ENCODE assay signal across 9 cellular contexts in the genomic region with DNA sequence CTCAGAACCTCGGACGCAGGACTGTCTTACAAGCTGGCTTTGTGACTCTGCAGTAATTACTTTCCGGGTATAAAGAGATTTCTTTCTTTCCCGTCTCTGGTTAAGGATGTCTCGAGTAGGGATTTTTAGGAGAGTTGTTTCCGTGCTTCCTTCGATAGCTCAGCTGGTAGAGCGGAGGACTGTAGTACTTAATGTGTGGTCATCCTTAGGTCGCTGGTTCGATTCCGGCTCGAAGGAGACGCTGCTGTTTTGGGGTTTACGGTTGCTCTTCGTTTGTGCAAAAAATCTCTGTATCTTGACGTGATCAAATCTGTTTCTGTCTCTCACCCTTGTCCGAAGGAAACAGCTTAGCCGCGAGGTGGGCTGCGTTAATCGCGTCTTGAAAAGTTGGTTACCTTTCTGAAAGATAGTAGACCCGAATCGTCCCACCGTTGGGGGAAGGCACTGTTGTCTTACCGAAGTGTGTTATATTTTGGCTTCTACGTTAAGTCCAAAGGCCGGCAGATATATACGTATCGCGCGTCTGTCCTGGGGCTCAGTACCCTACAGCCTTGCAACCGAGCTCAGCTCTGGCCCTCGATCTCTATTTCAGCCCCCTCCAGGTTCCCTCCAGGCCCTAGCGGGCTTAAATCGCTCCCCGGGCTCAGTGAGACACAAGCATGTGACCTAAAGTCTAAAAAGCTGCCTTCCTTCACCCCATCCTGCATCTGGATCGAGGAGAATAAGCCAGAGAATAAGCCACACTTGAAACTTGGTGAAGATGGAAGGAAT. TPM values are rescaled to one million over a fixed set of nuclear protein-coding genes. Genes with fewer than 3 reads are reported as not detected.
A peak's percentile ranks its signal among the peaks of the same experiment; 100 is the strongest.
DNase-seq lines count a peak whose midpoint lies in the region; ATAC-seq, FAIRE-seq and TF ChIP-seq lines count a peak whose summit lies in the region.
"Had no signal": no experiment of that assay in that cellular context is flagged by ENCODE, and none has a peak within 500 bp of the region (broad histone marks: within the 10 kb centered on the region; RNA-seq: fewer than 3 reads in every experiment).

No MANE protein-coding gene starts in this region.

- DNase-seq in CD4-positive, CD25-positive, alpha-beta regulatory T cell: peak; percentile 61 to 86 (median 84)
- peak; percentile 86 for DNase-seq in HL-60 (ENCODE audit: low read depth in 1 of 2, low spot score in 1 of 2)
- peak; percentile 89 for DNase-seq in RCC 7860 (ENCODE audit: low spot score)
- DNase-seq in activated T-helper 1 cell treated with anti-CD3 and anti-CD28 coated beads, Interleukin-12 subunit alpha, Interleukin-12 subunit beta, Interleukin-2, Interleukin-4 antibody, amounts not matched to agents 30 ng/mL and 10 ng/mL and 1 ng/mL, durations not matched to agents 14 hours and 24 hours and 36 hours (ENCODE audit: low spot score): peak; percentile 66
- DNase-seq in foreskin fibroblast: peak; percentile 86 to 95
- DNase-seq in neural crest cell (ENCODE audit: low read depth, low spot score): peak; percentile 76
- peak; percentile 69 for DNase-seq in stomach

- H3K4me3 ChIP-seq in CD4-positive, CD25-positive, alpha-beta regulatory T cell (ENCODE audit: low read depth, low read length): peak overlapping the region; percentile 93
- H3K4me3 ChIP-seq in HL-60 (replicated peaks; ENCODE audit: insufficient read depth, low read length) (peak overlapping the region; percentile 93), foreskin fibroblast (ENCODE audit: low read depth in 1 of 2, low read length in 2 of 2) (peak overlapping the region; percentile 86 to 89), stomach (peak overlapping the region; percentile 52 to 78 (median 69))

- peak overlapping the region; percentile 96 for H3K27ac ChIP-seq in CD4-positive, CD25-positive, alpha-beta regulatory T cell (ENCODE audit: insufficient read depth, low read length, poor library complexity, severe bottlenecking)
- H3K27ac ChIP-seq in HL-60 (replicated peaks) (peak overlapping the region; percentile 55), stomach (peak overlapping the region; percentile 96 to 100 (median 100))

- peaks cover 45% of the 10 kb centered on the region for H3K4me1 ChIP-seq in CD4-positive, CD25-positive, alpha-beta regulatory T cell (ENCODE audit: control insufficient read depth, insufficient read depth, low read length, poor library complexity, severe bottlenecking)
- H3K4me1 ChIP-seq in stomach: peaks cover 22 to 60% (median 47%) of the 10 kb centered on the region in 4 donors

- no peak overlapping the region for H3K27ac Mint-ChIP-seq in CD4-positive, CD25-positive, alpha-beta regulatory T cell
- H3K27ac Mint-ChIP-seq in activated T-helper 1 cell treated with anti-CD3 and anti-CD28 coated beads, Interleukin-12 subunit alpha, Interleukin-12 subunit beta, Interleukin-2, Interleukin-4 antibody, amounts not matched to agents 30 ng/mL and 10 ng/mL and 1 ng/mL, durations not matched to agents 14 hours and 24 hours and 36 hours: no peak overlapping the region
- no peak overlapping the region for H3K27ac Mint-ChIP-seq in neural crest cell (ENCODE audit: unreplicated experiment)
- H3K27ac Mint-ChIP-seq: activated naive CD4-positive, alpha-beta T cell treated with anti-CD3 and anti-CD28 coated beads, Interleukin-2, amount 50 U/mL, for 24 hours had no signal

- peaks cover 0 to 6% (median 0%) of the 10 kb centered on the region in 7 donors for H3K9me3 Mint-ChIP-seq in CD4-positive, CD25-positive, alpha-beta regulatory T cell
- no peaks in the 10 kb centered on the region for H3K9me3 Mint-ChIP-seq in activated T-helper 1 cell treated with anti-CD3 and anti-CD28 coated beads, Interleukin-12 subunit alpha, Interleukin-12 subunit beta, Interleukin-2, Interleukin-4 antibody, amounts not matched to agents 30 ng/mL and 10 ng/mL and 1 ng/mL, durations not matched to agents 14 hours and 24 hours and 36 hours
- H3K9me3 Mint-ChIP-seq in neural crest cell: no peaks in the 10 kb centered on the region
- H3K9me3 Mint-ChIP-seq: activated naive CD4-positive, alpha-beta T cell treated with anti-CD3 and anti-CD28 coated beads, Interleukin-2, amount 50 U/mL, for 24 hours had no signal

- no peaks in the 10 kb centered on the region for H3K27me3 ChIP-seq in CD4-positive, CD25-positive, alpha-beta regulatory T cell (ENCODE audit: control insufficient read depth, insufficient read depth, low read length)
- H3K27me3 ChIP-seq in HL-60 (ENCODE audit: insufficient read depth, poor library complexity, severe bottlenecking) (no peaks in the 10 kb centered on the region), stomach (no peaks in the 10 kb centered on the region)

- TF ChIP-seq CTCF in HL-60 (IDR thresholded peaks at IDR 0.05; ENCODE audit: insufficient read depth, low read length): no peak
- TF ChIP-seq CTCF in foreskin fibroblast (IDR thresholded peaks at IDR 0.05; ENCODE audit: low read depth, low read length): no peak
- no peak for TF ChIP-seq CTCF in neural crest cell (conservative IDR thresholded peaks at IDR 0.05)
- TF ChIP-seq CTCF in stomach (IDR thresholded peaks at IDR 0.05): peak in 1 of 7 experiments; percentile 9

- no peak for TF ChIP-seq EP300 in stomach (IDR thresholded peaks at IDR 0.05)

- intact Hi-C loops in activated T-helper 1 cell treated with anti-CD3 and anti-CD28 coated beads, Interleukin-12 subunit alpha, Interleukin-12 subunit beta, Interleukin-2, Interleukin-4 antibody, amounts not matched to agents 30 ng/mL and 10 ng/mL and 1 ng/mL, durations not matched to agents 14 hours and 24 hours and 36 hours (cut with micrococcal nuclease): loop anchor here (1.0 to 5.0 kb wide), 9 partner anchors 8 to 419 kb away; a partner anchor contains a TSS
- intact Hi-C loops in stomach (cut with DNase I; ENCODE audit: low total_unique reads): no loop called here

- WGBS in stomach, 5 donors: 0 to 1% (median 0%) methylated on average over 38 of the region's 38 CpGs

- H3K36me3 Mint-ChIP-seq in CD4-positive, CD25-positive, alpha-beta regulatory T cell: no peaks in the 10 kb centered on the region
- no peaks in the 10 kb centered on the region for H3K36me3 Mint-ChIP-seq in activated T-helper 1 cell treated with anti-CD3 and anti-CD28 coated beads, Interleukin-12 subunit alpha, Interleukin-12 subunit beta, Interleukin-2, Interleukin-4 antibody, amounts not matched to agents 30 ng/mL and 10 ng/mL and 1 ng/mL, durations not matched to agents 14 hours and 24 hours and 36 hours (ENCODE audit: low read depth)
- no peaks in the 10 kb centered on the region for H3K36me3 Mint-ChIP-seq in neural crest cell (ENCODE audit: low read depth)
- H3K36me3 Mint-ChIP-seq: activated naive CD4-positive, alpha-beta T cell treated with anti-CD3 and anti-CD28 coated beads, Interleukin-2, amount 50 U/mL, for 24 hours had no signal

- no peaks in the 10 kb centered on the region for H3K9me3 ChIP-seq in CD4-positive, CD25-positive, alpha-beta regulatory T cell (ENCODE audit: control insufficient read depth in 2 of 2, low read length in 2 of 2)
- no peaks in the 10 kb centered on the region for H3K9me3 ChIP-seq in stomach

- no peaks in the 10 kb centered on the region for H3K36me3 ChIP-seq in CD4-positive, CD25-positive, alpha-beta regulatory T cell (ENCODE audit: control insufficient read depth, insufficient read depth, low read length)
- H3K36me3 ChIP-seq in stomach: no peaks in the 10 kb centered on the region

- H3K4me3 Mint-ChIP-seq in CD4-positive, CD25-positive, alpha-beta regulatory T cell: no peak overlapping the region
- no peak overlapping the region for H3K4me3 Mint-ChIP-seq in activated T-helper 1 cell treated with anti-CD3 and anti-CD28 coated beads, Interleukin-12 subunit alpha, Interleukin-12 subunit beta, Interleukin-2, Interleukin-4 antibody, amounts not matched to agents 30 ng/mL and 10 ng/mL and 1 ng/mL, durations not matched to agents 14 hours and 24 hours and 36 hours
- no peak overlapping the region for H3K4me3 Mint-ChIP-seq in neural crest cell
- H3K4me3 Mint-ChIP-seq: activated naive CD4-positive, alpha-beta T cell treated with anti-CD3 and anti-CD28 coated beads, Interleukin-2, amount 50 U/mL, for 24 hours had no signal

- no peaks in the 10 kb centered on the region for H3K27me3 Mint-ChIP-seq in CD4-positive, CD25-positive, alpha-beta regulatory T cell
- H3K27me3 Mint-ChIP-seq in activated T-helper 1 cell treated with anti-CD3 and anti-CD28 coated beads, Interleukin-12 subunit alpha, Interleukin-12 subunit beta, Interleukin-2, Interleukin-4 antibody, amounts not matched to agents 30 ng/mL and 10 ng/mL and 1 ng/mL, durations not matched to agents 14 hours and 24 hours and 36 hours (ENCODE audit: insufficient read depth): no peaks in the 10 kb centered on the region
- H3K27me3 Mint-ChIP-seq in neural crest cell (ENCODE audit: low read depth): peaks cover 20% of the 10 kb centered on the region
- H3K27me3 Mint-ChIP-seq: activated naive CD4-positive, alpha-beta T cell treated with anti-CD3 and anti-CD28 coated beads, Interleukin-2, amount 50 U/mL, for 24 hours had no signal

- H3K4me1 Mint-ChIP-seq in CD4-positive, CD25-positive, alpha-beta regulatory T cell: peaks cover 10 to 35% (median 22%) of the 10 kb centered on the region in 4 donors
- peaks cover 10% of the 10 kb centered on the region for H3K4me1 Mint-ChIP-seq in activated T-helper 1 cell treated with anti-CD3 and anti-CD28 coated beads, Interleukin-12 subunit alpha, Interleukin-12 subunit beta, Interleukin-2, Interleukin-4 antibody, amounts not matched to agents 30 ng/mL and 10 ng/mL and 1 ng/mL, durations not matched to agents 14 hours and 24 hours and 36 hours (ENCODE audit: low read depth)
- peaks cover 8% of the 10 kb centered on the region for H3K4me1 Mint-ChIP-seq in neural crest cell

- no peak for TF ChIP-seq POLR2A in stomach (IDR thresholded peaks at IDR 0.05)

- peak; percentile 33 to 37 for ATAC-seq in CD4-positive, CD25-positive, alpha-beta regulatory T cell (ENCODE audit: low read depth in 2 of 2)
- peak; percentile 29 for ATAC-seq in GM19452 (IDR thresholded peaks at IDR 0.05; ENCODE audit: unreplicated experiment)

- no peak for FAIRE-seq in RCC 7860 (lab: Jason Lieb, UNC)

RNA-seq across cellular contexts. Expression of a gene that starts 1.1 kb away (rescaled TPM):
- total RNA-seq in CD4-positive, CD25-positive, alpha-beta regulatory T cell: 0.17 TPM
- polyA plus RNA-seq in CD4-positive, CD25-positive, alpha-beta regulatory T cell: 1 to 10 TPM in 3 of 4 donors, under 1 TPM in 1; 0.75 to 4.1 (median 2.9) TPM
- 0.34 and 0.39 TPM in 2 replicates for total RNA-seq in activated T-helper 1 cell treated with anti-CD3 and anti-CD28 coated beads, Interleukin-12 subunit alpha, Interleukin-12 subunit beta, Interleukin-2, Interleukin-4 antibody, amounts not matched to agents 30 ng/mL and 10 ng/mL and 1 ng/mL, durations not matched to agents 14 hours and 24 hours and 36 hours
- 2.6 TPM in 2 replicates for total RNA-seq in neural crest cell
- total RNA-seq in stomach: 100 to 1,000 TPM in 3 of 5 donors, 10 to 100 TPM in 1, not detected in 1; 13.4 to 158 (median 117) TPM
- 10 to 100 TPM; 27.6 to 58.0 (median 35.4) TPM for polyA plus RNA-seq in stomach

RNA-seq across cellular contexts. Expression of a gene that starts 5.3 kb away (rescaled TPM):
- total RNA-seq in CD4-positive, CD25-positive, alpha-beta regulatory T cell: 0.62 TPM
- polyA plus RNA-seq in CD4-positive, CD25-positive, alpha-beta regulatory T cell: 1 to 10 TPM in 2 of 4 donors, under 1 TPM in 2; 0.59 to 2.3 (median 1.1) TPM
- 0.57 and 0.59 TPM in 2 replicates for total RNA-seq in activated T-helper 1 cell treated with anti-CD3 and anti-CD28 coated beads, Interleukin-12 subunit alpha, Interleukin-12 subunit beta, Interleukin-2, Interleukin-4 antibody, amounts not matched to agents 30 ng/mL and 10 ng/mL and 1 ng/mL, durations not matched to agents 14 hours and 24 hours and 36 hours
- total RNA-seq in neural crest cell (2.3 and 3.3 TPM in 2 replicates), stomach (10 to 100 TPM in 3 of 5 donors, 1 to 10 TPM in 1, under 1 TPM in 1; 0.58 to 46.1 (median 37.4) TPM)
- 10 to 100 TPM; 15.9 to 34.7 (median 28.0) TPM for polyA plus RNA-seq in stomach

RNA-seq across cellular contexts. Expression of a gene that starts 41.8 kb away (rescaled TPM):
- total RNA-seq in CD4-positive, CD25-positive, alpha-beta regulatory T cell: not detected
- not detected for polyA plus RNA-seq in CD4-positive, CD25-positive, alpha-beta regulatory T cell
- not detected in 2 replicates for total RNA-seq in activated T-helper 1 cell treated with anti-CD3 and anti-CD28 coated beads, Interleukin-12 subunit alpha, Interleukin-12 subunit beta, Interleukin-2, Interleukin-4 antibody, amounts not matched to agents 30 ng/mL and 10 ng/mL and 1 ng/mL, durations not matched to agents 14 hours and 24 hours and 36 hours
- total RNA-seq in neural crest cell (not detected in 2 replicates), stomach (not detected)
- not detected for polyA plus RNA-seq in stomach

Comparison
In these comparisons a context has a peak if more than half of its experiments do, and no peak if none do; other contexts are left out.
1. Peak in every context shown above with its lines: DNase-seq, ATAC-seq, H3K4me3 ChIP-seq and H3K27ac ChIP-seq.